In the genomic region with DNA sequence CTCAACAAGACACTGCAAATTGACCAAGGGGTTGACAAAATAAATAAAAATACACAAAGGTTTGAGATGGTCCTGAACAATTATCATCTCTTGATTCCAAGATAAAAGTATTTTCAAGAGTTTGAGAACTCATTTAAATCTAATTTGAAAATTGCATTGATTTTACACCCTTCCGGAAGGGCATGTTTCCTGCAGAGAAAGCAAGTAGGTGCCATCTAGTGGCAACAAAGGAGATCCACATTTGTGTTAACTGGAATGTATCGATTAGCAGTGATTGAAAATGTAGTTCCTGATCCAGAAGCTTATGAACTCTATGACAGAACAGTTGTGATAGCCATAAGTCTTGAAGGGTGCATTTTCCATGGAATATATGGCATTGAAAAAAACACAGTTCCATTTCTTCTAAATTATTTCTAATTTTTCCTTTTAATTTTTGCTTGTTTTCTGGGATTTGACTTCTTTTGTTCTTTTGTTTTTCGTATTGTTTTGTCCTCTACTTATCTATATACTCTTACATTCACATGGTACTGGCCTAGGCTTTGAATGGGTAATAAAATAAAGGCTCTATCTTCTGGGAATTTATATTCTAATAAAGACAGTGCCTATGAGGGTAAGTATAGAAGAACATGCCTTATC, we compare ENCODE assay signal across 8 cellular contexts.
DNase-seq lines count a peak whose midpoint lies in the region; ATAC-seq and TF ChIP-seq lines count a peak whose summit lies in the region.

No MANE protein-coding gene starts in this region.

- H3K27me3 ChIP-seq in SK-N-SH (ENCODE audit: insufficient read depth), result no peaks in the 10 kb centered on the region; the same call in 1 of the 2 replicates

- peak; percentile 38 to 56 for ATAC-seq in activated naive CD4-positive, alpha-beta T cell treated with anti-CD3 and anti-CD28 coated beads, Interleukin-2, amount 50 U/mL, for 72 hours
- no peak for ATAC-seq in HG03135 (IDR thresholded peaks at IDR 0.05; ENCODE audit: unreplicated experiment)

- POLR2A ChIA-PET in SK-N-SH (lab: Yijun Ruan, JAX), result no interaction called here
- POLR2A ChIA-PET in activated CD4-positive, alpha-beta memory T cell treated with anti-CD3 and anti-CD28 coated beads, Interleukin-2, amount 10 ng/mL, durations not matched to agents 7 days and 5 days (lab: Charles Lee), result no interaction called here

- no peaks in the 10 kb centered on the region for H3F3A ChIP-seq in SK-N-SH (replicated peaks; ENCODE audit: insufficient read depth)

- H3K9me3 Mint-ChIP-seq in activated naive CD4-positive, alpha-beta T cell treated with anti-CD3 and anti-CD28 coated beads, Interleukin-2, amount 50 U/mL, for 72 hours, result no peaks in the 10 kb centered on the region
- no peaks in the 10 kb centered on the region for H3K9me3 Mint-ChIP-seq in activated CD4-positive, alpha-beta memory T cell treated with anti-CD3 and anti-CD28 coated beads, Interleukin-2, amount 10 ng/mL, durations not matched to agents 7 days and 5 days

- H3K4me2 ChIP-seq in SK-N-SH, result no peak overlapping the region

- no peaks in the 10 kb centered on the region; a peak in 1 of 4 replicates for H3K4me1 ChIP-seq in SK-N-SH (ENCODE audit: control insufficient read depth in 1 of 2, insufficient read depth in 2 of 2, low read depth in 1 of 2, low read length in 1 of 2)

- TF ChIP-seq CTCF in SK-N-SH (IDR thresholded peaks at IDR 0.05), result peak; percentile 89
- TF ChIP-seq CTCF in fibroblast of pulmonary artery (IDR thresholded peaks at IDR 0.05; ENCODE audit: low read length, missing control alignments), result peak; percentile 86

- H3K27me3 Mint-ChIP-seq in activated CD4-positive, alpha-beta memory T cell treated with anti-CD3 and anti-CD28 coated beads, Interleukin-2, amount 10 ng/mL, durations not matched to agents 7 days and 5 days, result peaks cover 4% of the 10 kb centered on the region

- TF ChIP-seq EP300 in SK-N-SH (IDR thresholded peaks at IDR 0.05; ENCODE audit: borderline replicate concordance in 1 of 2, low read depth in 1 of 2, low read length in 1 of 2), result no peak

- H3K27ac Mint-ChIP-seq in activated naive CD4-positive, alpha-beta T cell treated with anti-CD3 and anti-CD28 coated beads, Interleukin-2, amount 50 U/mL, for 72 hours, result no peak overlapping the region
- no peak overlapping the region for H3K27ac Mint-ChIP-seq in activated CD4-positive, alpha-beta memory T cell treated with anti-CD3 and anti-CD28 coated beads, Interleukin-2, amount 10 ng/mL, durations not matched to agents 7 days and 5 days

- no peaks in the 10 kb centered on the region for H3K36me3 Mint-ChIP-seq in activated naive CD4-positive, alpha-beta T cell treated with anti-CD3 and anti-CD28 coated beads, Interleukin-2, amount 50 U/mL, for 72 hours
- no peaks in the 10 kb centered on the region for H3K36me3 Mint-ChIP-seq in activated CD4-positive, alpha-beta memory T cell treated with anti-CD3 and anti-CD28 coated beads, Interleukin-2, amount 10 ng/mL, durations not matched to agents 7 days and 5 days (ENCODE audit: low read depth)

- H3K9ac ChIP-seq in SK-N-SH, result no peak overlapping the region

- DNase-seq in activated naive CD4-positive, alpha-beta T cell treated with anti-CD3 and anti-CD28 coated beads, Interleukin-2, amount 50 U/mL, for 72 hours (ENCODE audit: low spot score in 2 of 2), result no peak
- DNase-seq in activated naive CD4-positive, alpha-beta T cell (lab: John Stamatoyannopoulos, UW), result no peak
- peak; percentile 35 for DNase-seq in KBM-7
- peak; percentile 19 for DNase-seq in SK-N-SH
- DNase-seq in fibroblast of pulmonary artery (ENCODE audit: low read depth), result peak; percentile 53
- peak; percentile 78 for DNase-seq in pons (ENCODE audit: low spot score)
- DNase-seq in activated CD4-positive, alpha-beta memory T cell treated with anti-CD3 and anti-CD28 coated beads, Interleukin-2, amount 10 ng/mL, durations not matched to agents 7 days and 5 days, result no peak

- no peak overlapping the region for H3K27ac ChIP-seq in SK-N-SH (ENCODE audit: low read depth in 2 of 2, low read length in 1 of 2)

- H3K9me3 ChIP-seq in SK-N-SH, result no peaks in the 10 kb centered on the region

- no peaks in the 10 kb centered on the region for H3K4me1 Mint-ChIP-seq in activated CD4-positive, alpha-beta memory T cell treated with anti-CD3 and anti-CD28 coated beads, Interleukin-2, amount 10 ng/mL, durations not matched to agents 7 days and 5 days

- no peaks in the 10 kb centered on the region for H3K79me2 ChIP-seq in SK-N-SH (ENCODE audit: insufficient read depth)

- peak; percentile 81 for TF ChIP-seq RAD21 in SK-N-SH (IDR thresholded peaks at IDR 0.05; ENCODE audit: low read length)

- H3K9me2 ChIP-seq in SK-N-SH, result no peaks in the 10 kb centered on the region

- no peaks in the 10 kb centered on the region for H3K36me3 ChIP-seq in SK-N-SH (replicated peaks in 1 of 2; ENCODE audit: control insufficient read depth in 1 of 2, insufficient read depth in 2 of 2, low read length in 1 of 2)

- in situ Hi-C loops in KBM-7 (cut with MboI; ENCODE audit: low pct_unique_long_range_greater_than_20kb, low sequenced_read_pairs), result loop anchor here (25.0 kb wide), 2 partner anchors 173 to 348 kb away; no protein-coding TSS in a partner anchor

- no peaks in the 10 kb centered on the region for H4K20me1 ChIP-seq in SK-N-SH (ENCODE audit: insufficient read depth)

- 7% methylated on average over 3 of the region's 3 CpGs for whole genome bisulfite sequencing in SK-N-SH (ENCODE audit: low lambda C conversion rate)

- no peak overlapping the region; the same call in 1 of the 2 replicates for H2AFZ ChIP-seq in SK-N-SH (ENCODE audit: low read depth)

- no peak overlapping the region for H3K4me3 Mint-ChIP-seq in activated CD4-positive, alpha-beta memory T cell treated with anti-CD3 and anti-CD28 coated beads, Interleukin-2, amount 10 ng/mL, durations not matched to agents 7 days and 5 days

- CTCF ChIA-PET in SK-N-SH (lab: Yijun Ruan, JAX), result interaction anchor here (0.7 to 17.9 kb wide), 37 partner anchors 10 to 729 kb away, joined by 3 to 413 read pairs (median 4); a partner anchor contains a TSS
- CTCF ChIA-PET in activated CD4-positive, alpha-beta memory T cell treated with anti-CD3 and anti-CD28 coated beads, Interleukin-2, amount 10 ng/mL, durations not matched to agents 7 days and 5 days (lab: Charles Lee), result interaction anchor here (0.8 to 9.1 kb wide), 21 partner anchors 8 to 500 kb away, joined by 3 to 122 read pairs (median 4); a partner anchor contains a TSS

- H3K4me3 ChIP-seq in SK-N-SH (ENCODE audit: low read depth in 2 of 2, low read length in 1 of 2) (no peak overlapping the region), fibroblast of pulmonary artery (replicated peaks; ENCODE audit: low read depth, low read length) (no peak overlapping the region)

TF ChIP-seq in SK-N-SH, 30 proteins besides CTCF, POLR2A, EP300 and RAD21:
- TF ChIP-seq, protein P1, sequence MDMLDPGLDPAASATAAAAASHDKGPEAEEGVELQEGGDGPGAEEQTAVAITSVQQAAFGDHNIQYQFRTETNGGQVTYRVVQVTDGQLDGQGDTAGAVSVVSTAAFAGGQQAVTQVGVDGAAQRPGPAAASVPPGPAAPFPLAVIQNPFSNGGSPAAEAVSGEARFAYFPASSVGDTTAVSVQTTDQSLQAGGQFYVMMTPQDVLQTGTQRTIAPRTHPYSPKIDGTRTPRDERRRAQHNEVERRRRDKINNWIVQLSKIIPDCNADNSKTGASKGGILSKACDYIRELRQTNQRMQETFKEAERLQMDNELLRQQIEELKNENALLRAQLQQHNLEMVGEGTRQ (IDR thresholded peaks at IDR 0.05; ENCODE audit: borderline replicate concordance, low read depth, low read length), result no peak
- TF ChIP-seq SMC3 (IDR thresholded peaks at IDR 0.05; ENCODE audit: low read depth, low read length), result peak; percentile 72
- TF ChIP-seq SIN3A (IDR thresholded peaks at IDR 0.05; ENCODE audit: borderline replicate concordance, low read depth, low read length), result no peak
TF ChIP-seq in SK-N-SH: peak in this region for 1.

Comparison
In these comparisons a context has a peak if more than half of its experiments do, and no peak if none do; other contexts are left out.
1. DNase-seq: peak in KBM-7 (single experiment), SK-N-SH (single experiment), fibroblast of pulmonary artery (single experiment) and pons (single experiment); none in activated naive CD4-positive, alpha-beta T cell treated with anti-CD3 and anti-CD28 coated beads, Interleukin-2, amount 50 U/mL, for 72 hours (0 of 2), activated naive CD4-positive, alpha-beta T cell (0 of 4) and activated CD4-positive, alpha-beta memory T cell treated with anti-CD3 and anti-CD28 coated beads, Interleukin-2, amount 10 ng/mL, durations not matched to agents 7 days and 5 days (single experiment).